Comparison of ENCODE assay signal across 1 cellular context in genomic region chr1:153880962-153881361, GRCh38.
TF ChIP-seq lines count a peak whose summit lies in the region.

No MANE protein-coding gene starts in this region.

TF ChIP-seq in GM12878, 131 proteins besides CTCF, POLR2A, EP300 and RAD21 (continued from another document):
- TF ChIP-seq ZNF592 (IDR thresholded peaks at IDR 0.05) (no peak), PAX8 (IDR thresholded peaks at IDR 0.05) (no peak), CREB1 (IDR thresholded peaks at IDR 0.05; ENCODE audit: low read depth) (no peak)
